8 cellular contexts compared by ENCODE assay signal in the genomic region with DNA sequence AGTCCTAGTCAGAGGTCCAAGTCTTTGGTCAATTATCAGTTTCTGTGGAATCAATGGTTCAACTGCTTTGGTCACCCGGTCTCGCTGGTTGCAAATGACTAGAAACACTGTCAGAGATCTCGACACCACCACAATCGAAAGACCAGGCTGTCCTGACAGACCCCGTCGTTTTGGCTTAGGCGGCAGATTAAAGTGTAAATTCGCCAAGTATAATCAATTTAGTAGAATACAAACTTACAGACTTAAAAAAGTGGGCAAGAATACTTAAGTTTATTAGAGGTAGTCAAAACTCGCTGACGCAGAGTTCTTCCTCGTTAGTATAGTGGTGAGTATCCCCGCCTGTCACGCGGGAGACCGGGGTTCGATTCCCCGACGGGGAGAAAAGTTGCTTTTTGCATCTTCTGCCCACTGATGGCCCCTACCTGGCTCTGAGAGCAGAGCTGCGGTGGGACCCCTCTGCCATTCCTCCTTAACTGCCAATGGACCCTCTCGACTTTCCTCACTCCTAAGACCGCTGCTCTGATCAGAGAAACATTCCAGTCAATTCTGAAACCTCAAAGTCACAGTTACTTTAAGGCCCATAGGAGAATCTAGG. TPM values are rescaled to one million over a fixed set of nuclear protein-coding genes. Genes with fewer than 3 reads are reported as not detected.
DNase-seq lines count a peak whose midpoint lies in the region; ATAC-seq and TF ChIP-seq lines count a peak whose summit lies in the region.

No MANE protein-coding gene starts in this region.

- no peak for TF ChIP-seq POLR2A in suprapubic skin (IDR thresholded peaks at IDR 0.05)

- peak in 72 of 76 experiments; percentile 35 to 93 (median 80) for DNase-seq in HUDEP-2 (lab: John Stamatoyannopoulos, UW; ENCODE audit: unreplicated experiment in 76 of 76)
- DNase-seq in RPMI8226, result peak; percentile 88
- peak; percentile 54 to 78 for DNase-seq in foreskin fibroblast
- peak in 1 of 2 donors; percentile 74 for DNase-seq in suprapubic skin (ENCODE audit: low spot score in 2 of 2)

- TF ChIP-seq EP300 in suprapubic skin (IDR thresholded peaks at IDR 0.05), result no peak

- H3K27ac ChIP-seq in 22Rv1 (peak overlapping the region; percentile 73), neutrophil (no peak overlapping the region), suprapubic skin (no peak overlapping the region)

- ATAC-seq in GM18858 (IDR thresholded peaks at IDR 0.05; ENCODE audit: unreplicated experiment), result peak; percentile 15
- peak; percentile 49 for ATAC-seq in activated T-helper 17 cell treated with anti-CD3 and anti-CD28 coated beads, Interleukin-2, amount 50 U/mL, for 72 hours (replicated peaks)

- H3K4me1 Mint-ChIP-seq in activated T-helper 17 cell treated with anti-CD3 and anti-CD28 coated beads, Interleukin-2, amount 50 U/mL, for 72 hours, result peaks cover 20% of the 10 kb centered on the region

- H3K4me1 ChIP-seq in neutrophil (ENCODE audit: control insufficient read depth in 1 of 2, insufficient read depth in 1 of 2, low read depth in 1 of 2, low read length in 1 of 2), result peaks cover 14 to 19% of the 10 kb centered on the region in 2 experiments
- H3K4me1 ChIP-seq in suprapubic skin, result peaks cover 19% of the 10 kb centered on the region

- H3K36me3 ChIP-seq in neutrophil (no peaks in the 10 kb centered on the region), suprapubic skin (no peaks in the 10 kb centered on the region)

- no peaks in the 10 kb centered on the region for H3K9me3 Mint-ChIP-seq in activated T-helper 17 cell treated with anti-CD3 and anti-CD28 coated beads, Interleukin-2, amount 50 U/mL, for 72 hours

- H3K9me3 ChIP-seq in neutrophil (no peaks in the 10 kb centered on the region), suprapubic skin (no peaks in the 10 kb centered on the region)

- peaks cover 5% of the 10 kb centered on the region for H3K27me3 Mint-ChIP-seq in activated T-helper 17 cell treated with anti-CD3 and anti-CD28 coated beads, Interleukin-2, amount 50 U/mL, for 72 hours

- H3K27me3 ChIP-seq in neutrophil (peaks cover 98% of the 10 kb centered on the region), suprapubic skin (peaks cover 36% of the 10 kb centered on the region)

- 7% methylated on average over 21 of the region's 21 CpGs for WGBS in suprapubic skin

- peaks cover 20% of the 10 kb centered on the region for H3K36me3 Mint-ChIP-seq in activated T-helper 17 cell treated with anti-CD3 and anti-CD28 coated beads, Interleukin-2, amount 50 U/mL, for 72 hours (ENCODE audit: low read depth)

- H3K4me3 ChIP-seq in foreskin fibroblast (ENCODE audit: low read depth in 1 of 2, low read length in 2 of 2) (peak overlapping the region; percentile 61 to 85), neutrophil (ENCODE audit: low read depth in 1 of 2, low read length in 1 of 2) (peak overlapping the region; percentile 16 to 27), suprapubic skin (peak overlapping the region; percentile 46)

- H3K4me3 Mint-ChIP-seq in activated T-helper 17 cell treated with anti-CD3 and anti-CD28 coated beads, Interleukin-2, amount 50 U/mL, for 72 hours, result peak overlapping the region; percentile 90

- TF ChIP-seq CTCF in 22Rv1 (IDR thresholded peaks at IDR 0.05), result no peak
- TF ChIP-seq CTCF in foreskin fibroblast (IDR thresholded peaks at IDR 0.05; ENCODE audit: low read depth, low read length), result no peak
- no peak for TF ChIP-seq CTCF in neutrophil (IDR thresholded peaks at IDR 0.05)
- TF ChIP-seq CTCF in suprapubic skin (IDR thresholded peaks at IDR 0.05), result no peak

- peak overlapping the region; percentile 99 for H3K27ac Mint-ChIP-seq in activated T-helper 17 cell treated with anti-CD3 and anti-CD28 coated beads, Interleukin-2, amount 50 U/mL, for 72 hours

RNA-seq across cellular contexts. Expression of a gene that starts 30.6 kb away (rescaled TPM):
- 10 to 100 TPM in 1 of 2 donors, 1 to 10 TPM in 1; 8.1 to 11.2 TPM for total RNA-seq in activated T-helper 17 cell treated with anti-CD3 and anti-CD28 coated beads, Interleukin-2, amount 50 U/mL, for 72 hours
- 10 to 100 TPM in 2 of 4 donors, 1 to 10 TPM in 2; 6.3 to 14.2 (median 10.5) TPM for total RNA-seq in suprapubic skin

Comparison
In these comparisons a context has a peak if more than half of its experiments do, and no peak if none do; other contexts are left out.
1. H3K4me3 ChIP-seq: peak in every context shown above with its lines; median percentile 73 in foreskin fibroblast; 46 in suprapubic skin; 22 in neutrophil.